ENCODE assay signal across 19 cellular contexts in genomic region chr1:234507626-234508387, GRCh38. TPM values are rescaled to one million over a fixed set of nuclear protein-coding genes. Genes with fewer than 3 reads are reported as not detected.
DNase-seq lines count a peak whose midpoint lies in the region; ATAC-seq and TF ChIP-seq lines count a peak whose summit lies in the region.
"Had no signal": no experiment of that assay in that cellular context is flagged by ENCODE, and none has a peak within 500 bp of the region (broad histone marks: within the 10 kb centered on the region; RNA-seq: fewer than 3 reads in every experiment).

No MANE protein-coding gene starts in this region.

- peak overlapping the region; percentile 34 for H3K56ac ChIP-seq in mesendoderm (ENCODE audit: low read length)

- no peaks in the 10 kb centered on the region for H3K79me2 ChIP-seq in mesendoderm (ENCODE audit: control insufficient read depth, insufficient read depth, low read length)

- H2BK15ac ChIP-seq in mesendoderm (replicated peaks; ENCODE audit: low read depth): no peak overlapping the region

- no peak overlapping the region for H3K4me3 ChIP-seq in mesendoderm (ENCODE audit: low read length)
- H3K4me3 ChIP-seq: GM12878 had no signal

- H3K27ac ChIP-seq in mesendoderm (ENCODE audit: low read depth, low read length): no peak overlapping the region

- ATAC-seq in activated CD4-positive, alpha-beta T cell treated with anti-CD3 and anti-CD28 coated beads for 36 hours: no peak
- ATAC-seq in WTC11 (no peak), GM21381 (IDR thresholded peaks at IDR 0.05; ENCODE audit: unreplicated experiment) (no peak), HG02852 (IDR thresholded peaks at IDR 0.05; ENCODE audit: unreplicated experiment) (no peak), HG02884 (IDR thresholded peaks at IDR 0.05; ENCODE audit: unreplicated experiment) (no peak)
- ATAC-seq: GM12878, SK-N-SH treated with all-trans-retinoic acid at 6 μM for 48 hours had no signal

- H3K4ac ChIP-seq in mesendoderm (ENCODE audit: low read depth, low read length): peak overlapping the region; percentile 86

- H3K9ac ChIP-seq in mesendoderm (ENCODE audit: low read length): no peak overlapping the region

- H3K27ac Mint-ChIP-seq in activated CD4-positive, alpha-beta T cell treated with anti-CD3 and anti-CD28 coated beads for 36 hours: peak overlapping the region; percentile 14
- H3K27ac Mint-ChIP-seq in activated CD4-positive, alpha-beta T cell treated with anti-CD3 and anti-CD28 coated beads, Interleukin-2, amount 10 ng/mL, durations not matched to agents 24 days and 14 days: no peak overlapping the region
- H3K27ac Mint-ChIP-seq in WTC11: peak overlapping the region; percentile 61; the same call in 1 of the 2 replicates

- H3K4me1 Mint-ChIP-seq in activated CD4-positive, alpha-beta T cell treated with anti-CD3 and anti-CD28 coated beads for 36 hours: peaks cover 28% of the 10 kb centered on the region
- H3K4me1 Mint-ChIP-seq in activated CD4-positive, alpha-beta T cell treated with anti-CD3 and anti-CD28 coated beads, Interleukin-2, amount 10 ng/mL, durations not matched to agents 24 days and 14 days: peaks cover 35% of the 10 kb centered on the region
- peaks cover 60% of the 10 kb centered on the region for H3K4me1 Mint-ChIP-seq in WTC11

- H3K36me3 Mint-ChIP-seq in activated CD4-positive, alpha-beta T cell treated with anti-CD3 and anti-CD28 coated beads for 36 hours (ENCODE audit: low read depth): peaks cover 7% of the 10 kb centered on the region
- peaks cover 2% of the 10 kb centered on the region for H3K36me3 Mint-ChIP-seq in activated CD4-positive, alpha-beta T cell treated with anti-CD3 and anti-CD28 coated beads, Interleukin-2, amount 10 ng/mL, durations not matched to agents 24 days and 14 days (ENCODE audit: low read depth)
- peaks cover 6% of the 10 kb centered on the region; the same call in 1 of the 2 replicates for H3K36me3 Mint-ChIP-seq in WTC11
- H3K36me3 Mint-ChIP-seq: CD14-positive monocyte had no signal

- no peak overlapping the region for H2BK120ac ChIP-seq in mesendoderm (ENCODE audit: low read depth, low read length)

- H3K4me2 ChIP-seq in mesendoderm (ENCODE audit: low read length): no peak overlapping the region

- peaks cover 2% of the 10 kb centered on the region for H3K4me1 ChIP-seq in mesendoderm (ENCODE audit: control insufficient read depth, low read depth, low read length)

- intact Hi-C loops in activated CD4-positive, alpha-beta T cell treated with anti-CD3 and anti-CD28 coated beads for 36 hours (cut with DNase I, micrococcal nuclease): loop anchor here in 1 of 2 experiments (10.0 kb wide), 1 partner anchor 457 kb away; no protein-coding TSS in a partner anchor
- intact Hi-C loops in activated CD4-positive, alpha-beta T cell treated with anti-CD3 and anti-CD28 coated beads, Interleukin-2, amount 10 ng/mL, durations not matched to agents 24 days and 14 days (cut with micrococcal nuclease): no loop called here

- no peaks in the 10 kb centered on the region for H3K36me3 ChIP-seq in mesendoderm (ENCODE audit: control insufficient read depth, insufficient read depth, low read length)

- H3K9me3 Mint-ChIP-seq in activated CD4-positive, alpha-beta T cell treated with anti-CD3 and anti-CD28 coated beads for 36 hours (ENCODE audit: low read depth): peaks cover 8% of the 10 kb centered on the region
- H3K9me3 Mint-ChIP-seq in activated CD4-positive, alpha-beta T cell treated with anti-CD3 and anti-CD28 coated beads, Interleukin-2, amount 10 ng/mL, durations not matched to agents 24 days and 14 days: peaks cover 20% of the 10 kb centered on the region
- peaks cover 12% of the 10 kb centered on the region for H3K9me3 Mint-ChIP-seq in WTC11
- H3K9me3 Mint-ChIP-seq: CD14-positive monocyte had no signal

- H3K4me3 Mint-ChIP-seq in activated CD4-positive, alpha-beta T cell treated with anti-CD3 and anti-CD28 coated beads for 36 hours: no peak overlapping the region
- no peak overlapping the region for H3K4me3 Mint-ChIP-seq in activated CD4-positive, alpha-beta T cell treated with anti-CD3 and anti-CD28 coated beads, Interleukin-2, amount 10 ng/mL, durations not matched to agents 24 days and 14 days
- H3K4me3 Mint-ChIP-seq in WTC11: no peak overlapping the region
- H3K4me3 Mint-ChIP-seq: CD14-positive monocyte had no signal

- CTCF ChIA-PET in activated CD4-positive, alpha-beta T cell treated with anti-CD3 and anti-CD28 coated beads for 36 hours (lab: Charles Lee): interaction anchor here (0.7 to 1.1 kb wide), 3 partner anchors 8 to 585 kb away, joined by 3 to 6 read pairs (median 3); no protein-coding TSS in a partner anchor
- CTCF ChIA-PET in WTC11 (lab: Charles Lee): interaction anchor here (0.6 to 3.4 kb wide), 2 partner anchors 8 kb away, joined by 3 to 25 read pairs; no protein-coding TSS in a partner anchor

- H2BK5ac ChIP-seq in mesendoderm (ENCODE audit: low read length): no peak overlapping the region

- no peak overlapping the region for H4K8ac ChIP-seq in mesendoderm (ENCODE audit: low read depth, low read length)

- H3K27me3 Mint-ChIP-seq in activated CD4-positive, alpha-beta T cell treated with anti-CD3 and anti-CD28 coated beads for 36 hours: peaks cover 4% of the 10 kb centered on the region
- no peaks in the 10 kb centered on the region for H3K27me3 Mint-ChIP-seq in activated CD4-positive, alpha-beta T cell treated with anti-CD3 and anti-CD28 coated beads, Interleukin-2, amount 10 ng/mL, durations not matched to agents 24 days and 14 days
- no peaks in the 10 kb centered on the region for H3K27me3 Mint-ChIP-seq in WTC11 (ENCODE audit: low read depth)

- peak overlapping the region; percentile 73 for H3K18ac ChIP-seq in mesendoderm (ENCODE audit: low read length)

- H3K23ac ChIP-seq in mesendoderm (ENCODE audit: low read length): no peak overlapping the region

- DNase-seq in activated CD4-positive, alpha-beta T cell treated with anti-CD3 and anti-CD28 coated beads for 36 hours: no peak
- DNase-seq in activated CD4-positive, alpha-beta T cell treated with anti-CD3 and anti-CD28 coated beads, Interleukin-2, amount 10 ng/mL, durations not matched to agents 24 days and 14 days: no peak
- DNase-seq in WTC11 (ENCODE audit: low spot score) (no peak), mesendoderm (peak; percentile 37), NCI-H82 (lab: John Stamatoyannopoulos, UW) (no peak)
- DNase-seq: 8988T, COR-L47, DMS53, NCI-H1417, NCI-H1930, NCI-H446, NCI-H774, SHP77 had no signal

- no peak overlapping the region for H4K5ac ChIP-seq in mesendoderm (ENCODE audit: low read length)

- TF ChIP-seq CTCF in WTC11 (IDR thresholded peaks at IDR 0.05): no peak

- POLR2A ChIA-PET in activated CD4-positive, alpha-beta T cell treated with anti-CD3 and anti-CD28 coated beads for 36 hours (lab: Charles Lee): no interaction called here
- POLR2A ChIA-PET in WTC11 (lab: Charles Lee): interaction anchor here (0.7 kb wide), 1 partner anchor 101 kb away, joined by 4 read pairs; no protein-coding TSS in a partner anchor

- H3K27me3 ChIP-seq in mesendoderm (ENCODE audit: insufficient read depth, low read length, poor library complexity): no peaks in the 10 kb centered on the region

- H2AK5ac ChIP-seq in mesendoderm (ENCODE audit: low read length): no peak overlapping the region

- H3K79me1 ChIP-seq in mesendoderm (ENCODE audit: low read length): no peaks in the 10 kb centered on the region

- no CpG with 5 or more reads among the region's 11 CpGs for WGBS in mesendoderm (ENCODE audit: extremely low coverage, insufficient coverage, low lambda C conversion rate)

TF ChIP-seq in WTC11, 78 proteins besides CTCF, POLR2A, EP300 and RAD21:
- TF ChIP-seq GABPB1 (CRISPR knock-in tag; IDR thresholded peaks at IDR 0.05) (peak; percentile 60; the same call in 1 of the 2 replicates), PREB (CRISPR knock-in tag; IDR thresholded peaks at IDR 0.05; ENCODE audit: borderline replicate concordance) (no peak)

RNA-seq across cellular contexts. Expression of gene TARBP1, which starts 28.8 kb away (rescaled TPM):
- total RNA-seq in activated CD4-positive, alpha-beta T cell treated with anti-CD3 and anti-CD28 coated beads for 36 hours: 10 to 100 TPM; 37.7 to 41.5 TPM
- total RNA-seq in activated CD4-positive, alpha-beta T cell treated with anti-CD3 and anti-CD28 coated beads, Interleukin-2, amount 10 ng/mL, durations not matched to agents 24 days and 14 days: 70.7 and 75.9 TPM in 2 replicates
- 24.0 to 27.6 TPM (median 27.3 TPM) in 3 replicates for total RNA-seq in WTC11 (2021)
- polyA plus RNA-seq in mesendoderm (2013, experiment 1 of 2): 10.7 TPM
- 11.7 TPM for polyA plus RNA-seq in mesendoderm (2013, experiment 2 of 2)
